Comparison of ENCODE assay signal across 8 cellular contexts in the genomic region with DNA sequence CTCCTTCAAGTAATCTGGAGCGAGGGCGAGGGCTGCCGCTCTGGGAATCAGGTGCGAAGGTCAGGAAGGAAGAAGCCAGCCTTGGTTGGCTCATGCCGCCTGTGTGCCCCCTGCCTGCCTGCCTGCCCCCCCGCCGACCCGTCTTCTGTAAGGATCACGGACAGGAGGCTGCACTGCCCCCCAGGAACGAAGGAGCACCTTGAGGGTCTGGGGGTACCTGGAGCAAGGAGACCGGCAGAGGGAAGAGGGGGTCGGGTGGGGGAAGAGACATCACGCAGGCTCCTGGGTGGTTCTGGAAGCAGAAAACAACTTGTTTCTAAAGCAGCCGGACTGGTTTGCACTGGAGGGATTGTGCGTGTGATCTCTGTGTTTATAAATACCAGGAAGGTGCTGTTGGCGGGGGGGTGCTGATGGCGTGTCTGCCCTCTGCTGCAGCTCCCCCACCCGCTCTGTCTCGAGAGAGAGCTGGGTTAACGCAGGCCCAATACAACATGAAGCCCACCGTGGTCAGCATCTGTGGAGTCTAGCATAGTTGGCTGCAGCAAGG. TPM values are rescaled to one million over a fixed set of nuclear protein-coding genes. Genes with fewer than 3 reads are reported as not detected.
DNase-seq lines count a peak whose midpoint lies in the region; ATAC-seq and TF ChIP-seq lines count a peak whose summit lies in the region.

No MANE protein-coding gene starts in this region.

- no peak for TF ChIP-seq POLR2A in NB4 (IDR thresholded peaks at IDR 0.05; ENCODE audit: extremely low read depth, insufficient read length)

- peak overlapping the region; percentile 99 for H3K9ac ChIP-seq in mucosa of rectum (ENCODE audit: low read depth in 1 of 2, low read length in 2 of 2)

- H3K27me3 Mint-ChIP-seq in CD8-positive, alpha-beta memory T cell = peaks cover 0 to 6% of the 10 kb centered on the region in 2 donors
- no peaks in the 10 kb centered on the region for H3K27me3 Mint-ChIP-seq in stimulated activated naive CD8-positive, alpha-beta T cell treated with anti-CD3 and anti-CD28 coated beads, Interleukin-15, amount 100 ng/mL, for 72 hours

- H3K9me3 ChIP-seq in CD8-positive, alpha-beta memory T cell (ENCODE audit: low read length) = no peaks in the 10 kb centered on the region
- H3K9me3 ChIP-seq in effector memory CD4-positive, alpha-beta T cell (ENCODE audit: control insufficient read depth, low read length) = no peaks in the 10 kb centered on the region
- H3K9me3 ChIP-seq in mucosa of rectum (ENCODE audit: control insufficient read depth in 2 of 2, low read length in 2 of 2) = no peaks in the 10 kb centered on the region

- peak overlapping the region in 1 of 8 donors; percentile 90 for H3K27ac Mint-ChIP-seq in CD8-positive, alpha-beta memory T cell
- H3K27ac Mint-ChIP-seq in stimulated activated naive CD8-positive, alpha-beta T cell treated with anti-CD3 and anti-CD28 coated beads, Interleukin-15, amount 100 ng/mL, for 72 hours = peak overlapping the region in 1 of 2 donors; percentile 96

- peaks cover 30% of the 10 kb centered on the region for H3K4me1 ChIP-seq in CD8-positive, alpha-beta memory T cell (ENCODE audit: insufficient read depth, low read length)
- peaks cover 36% of the 10 kb centered on the region for H3K4me1 ChIP-seq in effector memory CD4-positive, alpha-beta T cell (ENCODE audit: control insufficient read depth, insufficient read depth, low read length, poor library complexity, severe bottlenecking)
- H3K4me1 ChIP-seq in mucosa of rectum (ENCODE audit: control insufficient read depth in 2 of 2, insufficient read depth in 2 of 2, low read length in 2 of 2) = peaks cover 28 to 47% of the 10 kb centered on the region in 2 donors

- peak overlapping the region; percentile 56 for H3K4me3 ChIP-seq in CD8-positive, alpha-beta memory T cell (ENCODE audit: low read length)
- peak overlapping the region; percentile 75 for H3K4me3 ChIP-seq in NB4 (ENCODE audit: low read depth, low read length)
- H3K4me3 ChIP-seq in effector memory CD4-positive, alpha-beta T cell (ENCODE audit: insufficient read depth, low read depth, low read length, poor library complexity, severe bottlenecking) = peak overlapping the region; percentile 99
- peak overlapping the region; percentile 72 to 93 for H3K4me3 ChIP-seq in mucosa of rectum (ENCODE audit: low read length in 2 of 2)

- H3K4me3 Mint-ChIP-seq in CD8-positive, alpha-beta memory T cell = no peak overlapping the region
- H3K4me3 Mint-ChIP-seq in stimulated activated naive CD8-positive, alpha-beta T cell treated with anti-CD3 and anti-CD28 coated beads, Interleukin-15, amount 100 ng/mL, for 72 hours = no peak overlapping the region

- H3K4me1 Mint-ChIP-seq in CD8-positive, alpha-beta memory T cell = peaks cover 27 to 37% (median 29%) of the 10 kb centered on the region in 3 donors
- peaks cover 15% of the 10 kb centered on the region for H3K4me1 Mint-ChIP-seq in stimulated activated naive CD8-positive, alpha-beta T cell treated with anti-CD3 and anti-CD28 coated beads, Interleukin-15, amount 100 ng/mL, for 72 hours

- POLR2A ChIA-PET in CD8-positive, alpha-beta memory T cell (lab: Charles Lee) = no interaction called here

- H3K27ac ChIP-seq in CD8-positive, alpha-beta memory T cell (ENCODE audit: low read depth, low read length) = peak overlapping the region; percentile 89
- H3K27ac ChIP-seq in effector memory CD4-positive, alpha-beta T cell (ENCODE audit: insufficient read depth, low read length, poor library complexity, severe bottlenecking) = peak overlapping the region; percentile 52
- peak overlapping the region; percentile 99 to 100 for H3K27ac ChIP-seq in mucosa of rectum (ENCODE audit: low read depth in 2 of 2, low read length in 2 of 2)

- H3K36me3 Mint-ChIP-seq in CD8-positive, alpha-beta memory T cell = peaks cover 0 to 24% (median 0%) of the 10 kb centered on the region in 3 donors

- H3K27me3 ChIP-seq in CD8-positive, alpha-beta memory T cell (ENCODE audit: insufficient read depth, low read length, poor library complexity, severe bottlenecking) = no peaks in the 10 kb centered on the region
- no peaks in the 10 kb centered on the region for H3K27me3 ChIP-seq in effector memory CD4-positive, alpha-beta T cell (replicated peaks; ENCODE audit: control insufficient read depth, insufficient read depth, low read length, poor library complexity, severe bottlenecking)
- no peaks in the 10 kb centered on the region for H3K27me3 ChIP-seq in mucosa of rectum (ENCODE audit: control insufficient read depth in 2 of 2, insufficient read depth in 2 of 2, low read length in 2 of 2)

- no peak for ATAC-seq in stimulated activated naive CD8-positive, alpha-beta T cell treated with anti-CD3 and anti-CD28 coated beads, Interleukin-15, amount 100 ng/mL, for 72 hours
- ATAC-seq in GM19328 (IDR thresholded peaks at IDR 0.05; ENCODE audit: unreplicated experiment) (no peak), HG03565 (IDR thresholded peaks at IDR 0.05; ENCODE audit: unreplicated experiment) (no peak)

- CTCF ChIA-PET in CD8-positive, alpha-beta memory T cell (lab: Charles Lee) = no interaction called here

- DNase-seq in CD8-positive, alpha-beta memory T cell = peak in 1 of 5 donors; percentile 42
- DNase-seq in NB4 (ENCODE audit: low read depth) (peak; percentile 56), foreskin melanocyte (no peak)
- DNase-seq in effector memory CD4-positive, alpha-beta T cell = peak in 1 of 3 donors; percentile 19
- DNase-seq in stimulated activated naive CD8-positive, alpha-beta T cell treated with anti-CD3 and anti-CD28 coated beads, Interleukin-15, amount 100 ng/mL, for 72 hours = no peak

- peaks cover 4% of the 10 kb centered on the region for H3K36me3 ChIP-seq in CD8-positive, alpha-beta memory T cell (ENCODE audit: insufficient read depth, low read length)
- no peaks in the 10 kb centered on the region for H3K36me3 ChIP-seq in effector memory CD4-positive, alpha-beta T cell (ENCODE audit: control insufficient read depth, insufficient read depth, low read length)
- peaks cover 11 to 12% of the 10 kb centered on the region in 2 donors for H3K36me3 ChIP-seq in mucosa of rectum (ENCODE audit: control insufficient read depth in 2 of 2, insufficient read depth in 2 of 2, low read length in 2 of 2)

- H3K9me3 Mint-ChIP-seq in CD8-positive, alpha-beta memory T cell = peaks cover 0 to 3% (median 2%) of the 10 kb centered on the region in 5 donors
- H3K9me3 Mint-ChIP-seq in stimulated activated naive CD8-positive, alpha-beta T cell treated with anti-CD3 and anti-CD28 coated beads, Interleukin-15, amount 100 ng/mL, for 72 hours = no peaks in the 10 kb centered on the region

- no peak for TF ChIP-seq CTCF in NB4 (IDR thresholded peaks at IDR 0.05; ENCODE audit: low read depth, low read length)

RNA-seq across cellular contexts. Expression of a gene that starts 1.7 kb away (rescaled TPM):
- total RNA-seq in CD8-positive, alpha-beta memory T cell = 10 to 100 TPM; 46.2 to 47.3 TPM
- polyA plus RNA-seq in CD8-positive, alpha-beta memory T cell = 14.1 TPM
